In genomic region chr9:88044200-88044599, GRCh38 we compare ENCODE assay signal across 30 cellular contexts.
"Had no signal": no experiment of that assay in that cellular context is flagged by ENCODE, and none has a peak within 500 bp of the region (broad histone marks: within the 10 kb centered on the region; RNA-seq: fewer than 3 reads in every experiment).

No MANE protein-coding gene starts in this region.

- H3K36me3 ChIP-seq: left lung, lower lobe of right lung, neutrophil, ovary, thyroid gland, upper lobe of left lung had no signal

- H3K4me3 Mint-ChIP-seq: activated CD4-positive, alpha-beta memory T cell treated with anti-CD3 and anti-CD28 coated beads, Interleukin-2, amount 10 ng/mL, durations not matched to agents 7 days and 5 days; activated CD4-positive, alpha-beta T cell treated with anti-CD3 and anti-CD28 coated beads, Interleukin-2, amount 10 ng/mL, durations not matched to agents 7 days and 5 days; activated T-cell treated with anti-CD3 and anti-CD28 coated beads, Interleukin-2, amount 50 U/mL, for 24 hours; activated T-helper 17 cell treated with anti-CD3 and anti-CD28 coated beads, Interleukin-2, amount 50 U/mL, for 72 hours; central memory CD8-positive, alpha-beta T cell; dendritic cell treated with granulocyte-macrophage colony-stimulating factor and Interleukin-4, amounts not matched to agents 40 ng/mL and 50 ng/mL, for 4 days; natural killer cell treated with Interleukin-12 subunit alpha and Interleukin-12 subunit beta and Interleukin-15 and Interleukin-18, amount 100 ng/mL, for 72 hours; stimulated activated memory B cell treated with anti-CD40 and anti-IgM and Interleukin-4, amounts not matched to agents 10 μg/mL and 1 μg/mL and 100 μg/mL, for 72 hours; stimulated activated naive CD8-positive, alpha-beta T cell treated with anti-CD3 and anti-CD28 coated beads, Interleukin-15, amount 100 ng/mL, for 72 hours; T-helper 1 cell treated with Interleukin-12 subunit alpha and Interleukin-12 subunit beta and Interleukin-4 antibody, amounts not matched to agents 30 μg/mL and 1 μg/mL, for 36 hours had no signal

- H3K36me3 Mint-ChIP-seq: stimulated activated memory B cell treated with anti-CD40 and anti-IgM and Interleukin-4, amounts not matched to agents 10 μg/mL and 1 μg/mL and 100 μg/mL, for 72 hours had no signal

- H3K4me3 ChIP-seq: left lung, lower lobe of right lung, mucosa of descending colon, ovary, skin epidermis, thyroid gland, upper lobe of left lung had no signal

- DNase-seq: activated CD4-positive, alpha-beta memory T cell treated with anti-CD3 and anti-CD28 coated beads, Interleukin-2, amount 10 ng/mL, durations not matched to agents 7 days and 5 days; activated CD4-positive, alpha-beta T cell treated with anti-CD3 and anti-CD28 coated beads for 1 hour; activated CD4-positive, alpha-beta T cell treated with anti-CD3 and anti-CD28 coated beads, Interleukin-2, amount 10 ng/mL, durations not matched to agents 7 days and 5 days; activated CD8-positive, alpha-beta memory T cell treated with anti-CD3 and anti-CD28 coated beads, Interleukin-2, amount 50 U/mL, for 48 hours; activated gamma-delta T cell treated with Interleukin-2 at 50 U/mL for 16 hours; activated naive CD4-positive, alpha-beta T cell treated with anti-CD3 and anti-CD28 coated beads, Interleukin-2, amount 50 U/mL, for 16 hours; activated T-cell treated with anti-CD3 and anti-CD28 coated beads, Interleukin-2, amount 50 U/mL, for 24 hours; anterior cingulate cortex; left lung; lower lobe of right lung; mesenchymal stem cell; mucosa of descending colon; ovary; stimulated activated CD4-positive, alpha-beta T cell treated with anti-CD3 and anti-CD28 coated beads, Interleukin-4, amount 100 ng/mL, for 4 hours; stimulated activated CD8-positive, alpha-beta memory T cell treated with anti-CD3 and anti-CD28 coated beads, Interleukin-4, amount 100 ng/mL, for 48 hours; stimulated activated naive CD8-positive, alpha-beta T cell treated with anti-CD3 and anti-CD28 coated beads, Interleukin-15, amount 100 ng/mL, for 72 hours; substantia nigra; T1000; thyroid gland; upper lobe of left lung had no signal

- H3K27me3 Mint-ChIP-seq: activated CD4-positive, alpha-beta memory T cell treated with anti-CD3 and anti-CD28 coated beads, Interleukin-2, amount 10 ng/mL, durations not matched to agents 7 days and 5 days; activated CD4-positive, alpha-beta T cell treated with anti-CD3 and anti-CD28 coated beads, Interleukin-2, amount 10 ng/mL, durations not matched to agents 7 days and 5 days; dendritic cell treated with granulocyte-macrophage colony-stimulating factor and Interleukin-4, amounts not matched to agents 40 ng/mL and 50 ng/mL, for 4 days; progenitor cell of endocrine pancreas; stimulated activated memory B cell treated with anti-CD40 and anti-IgM and Interleukin-4, amounts not matched to agents 10 μg/mL and 1 μg/mL and 100 μg/mL, for 72 hours had no signal

- H3K9me3 ChIP-seq: ovary, thyroid gland had no signal

- ATAC-seq: activated T-helper 17 cell treated with anti-CD3 and anti-CD28 coated beads, Interleukin-2, amount 50 U/mL, for 72 hours; left lung; lower lobe of right lung; mucosa of descending colon; natural killer cell treated with Interleukin-12 subunit alpha and Interleukin-12 subunit beta and Interleukin-15 and Interleukin-18, amount 100 ng/mL, for 72 hours; sciatic nerve; stimulated activated memory B cell treated with anti-CD40 and anti-IgM and Interleukin-4, amounts not matched to agents 10 μg/mL and 1 μg/mL and 100 μg/mL, for 72 hours; stimulated activated naive CD8-positive, alpha-beta T cell treated with anti-CD3 and anti-CD28 coated beads, Interleukin-15, amount 100 ng/mL, for 72 hours had no signal

- H3K27me3 ChIP-seq: left lung, neutrophil, ovary, thyroid gland, upper lobe of left lung had no signal

- H3K27ac ChIP-seq: left lung, lower lobe of right lung, neutrophil, ovary, skin epidermis, thyroid gland, upper lobe of left lung had no signal

- H3K4me1 ChIP-seq: left lung, lower lobe of right lung, thyroid gland, upper lobe of left lung had no signal

- H3K4me1 Mint-ChIP-seq: activated T-helper 17 cell treated with anti-CD3 and anti-CD28 coated beads, Interleukin-2, amount 50 U/mL, for 72 hours; central memory CD8-positive, alpha-beta T cell; stimulated activated memory B cell treated with anti-CD40 and anti-IgM and Interleukin-4, amounts not matched to agents 10 μg/mL and 1 μg/mL and 100 μg/mL, for 72 hours; stimulated activated naive CD8-positive, alpha-beta T cell treated with anti-CD3 and anti-CD28 coated beads, Interleukin-15, amount 100 ng/mL, for 72 hours had no signal

- H3K27ac Mint-ChIP-seq: activated CD4-positive, alpha-beta memory T cell treated with anti-CD3 and anti-CD28 coated beads, Interleukin-2, amount 10 ng/mL, durations not matched to agents 7 days and 5 days; activated CD4-positive, alpha-beta T cell treated with anti-CD3 and anti-CD28 coated beads, Interleukin-2, amount 10 ng/mL, durations not matched to agents 7 days and 5 days; activated T-cell treated with anti-CD3 and anti-CD28 coated beads, Interleukin-2, amount 50 U/mL, for 24 hours; activated T-helper 17 cell treated with anti-CD3 and anti-CD28 coated beads, Interleukin-2, amount 50 U/mL, for 72 hours; dendritic cell treated with granulocyte-macrophage colony-stimulating factor and Interleukin-4, amounts not matched to agents 40 ng/mL and 50 ng/mL, for 4 days; natural killer cell treated with Interleukin-12 subunit alpha and Interleukin-12 subunit beta and Interleukin-15 and Interleukin-18, amount 100 ng/mL, for 72 hours; progenitor cell of endocrine pancreas; stimulated activated memory B cell treated with anti-CD40 and anti-IgM and Interleukin-4, amounts not matched to agents 10 μg/mL and 1 μg/mL and 100 μg/mL, for 72 hours; stimulated activated naive CD8-positive, alpha-beta T cell treated with anti-CD3 and anti-CD28 coated beads, Interleukin-15, amount 100 ng/mL, for 72 hours; T-helper 1 cell treated with Interleukin-12 subunit alpha and Interleukin-12 subunit beta and Interleukin-4 antibody, amounts not matched to agents 30 μg/mL and 1 μg/mL, for 36 hours had no signal
